In genomic region chr2:158904620-158905177, GRCh38 we compare ENCODE assay signal across 1 cellular context.
TF ChIP-seq lines count a peak whose summit lies in the region.

No MANE protein-coding gene starts in this region.

TF ChIP-seq in GM23338, 12 proteins besides CTCF, POLR2A, EP300 and RAD21 (continued from another document):
- TF ChIP-seq, protein P1, sequence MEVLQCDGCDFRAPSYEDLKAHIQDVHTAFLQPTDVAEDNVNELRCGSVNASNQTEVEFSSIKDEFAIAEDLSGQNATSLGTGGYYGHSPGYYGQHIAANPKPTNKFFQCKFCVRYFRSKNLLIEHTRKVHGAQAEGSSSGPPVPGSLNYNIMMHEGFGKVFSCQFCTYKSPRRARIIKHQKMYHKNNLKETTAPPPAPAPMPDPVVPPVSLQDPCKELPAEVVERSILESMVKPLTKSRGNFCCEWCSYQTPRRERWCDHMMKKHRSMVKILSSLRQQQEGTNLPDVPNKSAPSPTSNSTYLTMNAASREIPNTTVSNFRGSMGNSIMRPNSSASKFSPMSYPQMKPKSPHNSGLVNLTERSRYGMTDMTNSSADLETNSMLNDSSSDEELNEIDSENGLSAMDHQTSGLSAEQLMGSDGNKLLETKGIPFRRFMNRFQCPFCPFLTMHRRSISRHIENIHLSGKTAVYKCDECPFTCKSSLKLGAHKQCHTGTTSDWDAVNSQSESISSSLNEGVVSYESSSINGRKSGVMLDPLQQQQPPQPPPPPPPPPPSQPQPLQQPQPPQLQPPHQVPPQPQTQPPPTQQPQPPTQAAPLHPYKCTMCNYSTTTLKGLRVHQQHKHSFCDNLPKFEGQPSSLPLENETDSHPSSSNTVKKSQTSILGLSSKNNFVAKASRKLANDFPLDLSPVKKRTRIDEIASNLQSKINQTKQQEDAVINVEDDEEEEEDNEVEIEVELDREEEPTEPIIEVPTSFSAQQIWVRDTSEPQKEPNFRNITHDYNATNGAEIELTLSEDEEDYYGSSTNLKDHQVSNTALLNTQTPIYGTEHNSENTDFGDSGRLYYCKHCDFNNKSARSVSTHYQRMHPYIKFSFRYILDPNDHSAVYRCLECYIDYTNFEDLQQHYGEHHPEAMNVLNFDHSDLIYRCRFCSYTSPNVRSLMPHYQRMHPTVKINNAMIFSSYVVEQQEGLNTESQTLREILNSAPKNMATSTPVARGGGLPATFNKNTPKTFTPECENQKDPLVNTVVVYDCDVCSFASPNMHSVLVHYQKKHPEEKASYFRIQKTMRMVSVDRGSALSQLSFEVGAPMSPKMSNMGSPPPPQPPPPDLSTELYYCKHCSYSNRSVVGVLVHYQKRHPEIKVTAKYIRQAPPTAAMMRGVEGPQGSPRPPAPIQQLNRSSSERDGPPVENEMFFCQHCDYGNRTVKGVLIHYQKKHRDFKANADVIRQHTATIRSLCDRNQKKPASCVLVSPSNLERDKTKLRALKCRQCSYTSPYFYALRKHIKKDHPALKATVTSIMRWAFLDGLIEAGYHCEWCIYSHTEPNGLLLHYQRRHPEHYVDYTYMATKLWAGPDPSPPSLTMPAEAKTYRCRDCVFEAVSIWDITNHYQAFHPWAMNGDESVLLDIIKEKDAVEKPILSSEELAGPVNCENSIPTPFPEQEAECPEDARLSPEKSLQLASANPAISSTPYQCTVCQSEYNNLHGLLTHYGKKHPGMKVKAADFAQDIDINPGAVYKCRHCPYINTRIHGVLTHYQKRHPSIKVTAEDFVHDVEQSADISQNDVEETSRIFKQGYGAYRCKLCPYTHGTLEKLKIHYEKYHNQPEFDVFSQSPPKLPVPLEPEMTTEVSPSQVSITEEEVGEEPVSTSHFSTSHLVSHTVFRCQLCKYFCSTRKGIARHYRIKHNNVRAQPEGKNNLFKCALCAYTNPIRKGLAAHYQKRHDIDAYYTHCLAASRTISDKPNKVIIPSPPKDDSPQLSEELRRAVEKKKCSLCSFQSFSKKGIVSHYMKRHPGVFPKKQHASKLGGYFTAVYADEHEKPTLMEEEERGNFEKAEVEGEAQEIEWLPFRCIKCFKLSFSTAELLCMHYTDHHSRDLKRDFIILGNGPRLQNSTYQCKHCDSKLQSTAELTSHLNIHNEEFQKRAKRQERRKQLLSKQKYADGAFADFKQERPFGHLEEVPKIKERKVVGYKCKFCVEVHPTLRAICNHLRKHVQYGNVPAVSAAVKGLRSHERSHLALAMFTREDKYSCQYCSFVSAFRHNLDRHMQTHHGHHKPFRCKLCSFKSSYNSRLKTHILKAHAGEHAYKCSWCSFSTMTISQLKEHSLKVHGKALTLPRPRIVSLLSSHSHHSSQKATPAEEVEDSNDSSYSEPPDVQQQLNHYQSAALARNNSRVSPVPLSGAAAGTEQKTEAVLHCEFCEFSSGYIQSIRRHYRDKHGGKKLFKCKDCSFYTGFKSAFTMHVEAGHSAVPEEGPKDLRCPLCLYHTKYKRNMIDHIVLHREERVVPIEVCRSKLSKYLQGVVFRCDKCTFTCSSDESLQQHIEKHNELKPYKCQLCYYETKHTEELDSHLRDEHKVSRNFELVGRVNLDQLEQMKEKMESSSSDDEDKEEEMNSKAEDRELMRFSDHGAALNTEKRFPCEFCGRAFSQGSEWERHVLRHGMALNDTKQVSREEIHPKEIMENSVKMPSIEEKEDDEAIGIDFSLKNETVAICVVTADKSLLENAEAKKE (CRISPR knock-in tag; IDR thresholded peaks at IDR 0.05), result no peak
- no peak for TF ChIP-seq ZNF114 (CRISPR knock-in tag; IDR thresholded peaks at IDR 0.05)
- TF ChIP-seq POLR2AphosphoS5 (IDR thresholded peaks at IDR 0.05; ENCODE audit: low read depth), result no peak
- TF ChIP-seq ETS1 (IDR thresholded peaks at IDR 0.05), result no peak
- no peak for TF ChIP-seq CREB1 (CRISPR knock-in tag; IDR thresholded peaks at IDR 0.05; ENCODE audit: low read depth)
- TF ChIP-seq JUNB (IDR thresholded peaks at IDR 0.05; ENCODE audit: unreplicated experiment), result no peak
- no peak for TF ChIP-seq EZH2phosphoT487 (IDR thresholded peaks at IDR 0.05; ENCODE audit: unreplicated experiment)
- TF ChIP-seq ZNF331 (CRISPR knock-in tag; IDR thresholded peaks at IDR 0.05; ENCODE audit: low read depth), result no peak
- TF ChIP-seq, protein P2, sequence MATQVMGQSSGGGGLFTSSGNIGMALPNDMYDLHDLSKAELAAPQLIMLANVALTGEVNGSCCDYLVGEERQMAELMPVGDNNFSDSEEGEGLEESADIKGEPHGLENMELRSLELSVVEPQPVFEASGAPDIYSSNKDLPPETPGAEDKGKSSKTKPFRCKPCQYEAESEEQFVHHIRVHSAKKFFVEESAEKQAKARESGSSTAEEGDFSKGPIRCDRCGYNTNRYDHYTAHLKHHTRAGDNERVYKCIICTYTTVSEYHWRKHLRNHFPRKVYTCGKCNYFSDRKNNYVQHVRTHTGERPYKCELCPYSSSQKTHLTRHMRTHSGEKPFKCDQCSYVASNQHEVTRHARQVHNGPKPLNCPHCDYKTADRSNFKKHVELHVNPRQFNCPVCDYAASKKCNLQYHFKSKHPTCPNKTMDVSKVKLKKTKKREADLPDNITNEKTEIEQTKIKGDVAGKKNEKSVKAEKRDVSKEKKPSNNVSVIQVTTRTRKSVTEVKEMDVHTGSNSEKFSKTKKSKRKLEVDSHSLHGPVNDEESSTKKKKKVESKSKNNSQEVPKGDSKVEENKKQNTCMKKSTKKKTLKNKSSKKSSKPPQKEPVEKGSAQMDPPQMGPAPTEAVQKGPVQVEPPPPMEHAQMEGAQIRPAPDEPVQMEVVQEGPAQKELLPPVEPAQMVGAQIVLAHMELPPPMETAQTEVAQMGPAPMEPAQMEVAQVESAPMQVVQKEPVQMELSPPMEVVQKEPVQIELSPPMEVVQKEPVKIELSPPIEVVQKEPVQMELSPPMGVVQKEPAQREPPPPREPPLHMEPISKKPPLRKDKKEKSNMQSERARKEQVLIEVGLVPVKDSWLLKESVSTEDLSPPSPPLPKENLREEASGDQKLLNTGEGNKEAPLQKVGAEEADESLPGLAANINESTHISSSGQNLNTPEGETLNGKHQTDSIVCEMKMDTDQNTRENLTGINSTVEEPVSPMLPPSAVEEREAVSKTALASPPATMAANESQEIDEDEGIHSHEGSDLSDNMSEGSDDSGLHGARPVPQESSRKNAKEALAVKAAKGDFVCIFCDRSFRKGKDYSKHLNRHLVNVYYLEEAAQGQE (IDR thresholded peaks at IDR 0.05; ENCODE audit: unreplicated experiment), result no peak
